ENCODE assay signal across 1 cellular context in genomic region chr2:62826141-62826540, GRCh38.
TF ChIP-seq lines count a peak whose summit lies in the region.

No MANE protein-coding gene starts in this region.

TF ChIP-seq in SK-N-SH, 30 proteins besides CTCF, POLR2A, EP300 and RAD21 (continued from another document):
- TF ChIP-seq USF1 (IDR thresholded peaks at IDR 0.05; ENCODE audit: borderline replicate concordance, low read depth) (no peak), RXRA (IDR thresholded peaks at IDR 0.05; ENCODE audit: borderline replicate concordance, low read depth) (no peak), YY1 (IDR thresholded peaks at IDR 0.05; ENCODE audit: low read depth) (no peak), MAX (IDR thresholded peaks at IDR 0.05; ENCODE audit: low read depth) (no peak)
